Comparison of ENCODE assay signal across 16 cellular contexts in the genomic region with DNA sequence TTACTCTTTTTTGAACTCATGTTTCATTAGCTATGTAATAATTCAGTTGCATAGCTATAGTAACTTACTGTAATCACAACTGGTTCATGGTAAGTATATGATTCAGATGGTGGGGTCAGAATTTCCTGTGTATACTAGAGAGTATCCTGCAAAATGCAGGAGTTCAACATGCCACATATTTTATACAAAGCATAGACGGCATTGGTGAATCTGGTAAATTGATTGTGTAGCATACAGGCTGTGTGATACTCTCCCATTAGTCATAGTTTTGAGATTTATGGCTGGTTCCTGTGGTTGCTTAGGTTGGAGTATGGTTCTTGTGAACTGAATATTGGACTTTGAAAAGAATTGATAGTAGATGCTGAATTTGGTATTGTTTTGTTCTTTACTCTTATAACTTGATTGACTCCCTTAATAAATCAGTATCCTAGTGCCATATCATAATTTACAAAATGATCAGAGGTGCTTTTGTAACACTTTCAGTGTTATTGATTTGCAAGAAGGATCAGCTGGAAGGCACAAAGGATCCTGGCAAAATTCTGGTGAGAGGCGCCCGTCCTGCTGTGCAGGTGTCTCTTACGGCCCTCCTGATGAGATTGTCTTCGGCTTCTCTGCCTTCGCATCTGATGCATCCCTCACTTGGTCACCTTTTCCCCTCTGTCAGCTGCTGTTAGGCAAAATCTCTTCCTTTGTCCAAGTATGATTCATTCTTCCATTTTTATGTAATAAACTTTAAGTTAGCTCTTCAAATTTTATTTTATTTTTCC. TPM values are rescaled to one million over a fixed set of nuclear protein-coding genes. Genes with fewer than 3 reads are reported as not detected.
DNase-seq lines count a peak whose midpoint lies in the region; ATAC-seq and TF ChIP-seq lines count a peak whose summit lies in the region.
"Had no signal": no experiment of that assay in that cellular context is flagged by ENCODE, and none has a peak within 500 bp of the region (broad histone marks: within the 10 kb centered on the region; RNA-seq: fewer than 3 reads in every experiment).

No MANE protein-coding gene starts in this region.

- peaks cover 11% of the 10 kb centered on the region for H3K36me3 Mint-ChIP-seq in activated T-helper 2 cell treated with anti-CD3 and anti-CD28 coated beads, Interferon-gamma antibody, Interleukin-2, Interleukin-4, amounts not matched to agents 10 μg/mL and 5 μg/mL and 100 μg/mL, durations not matched to agents 14 hours and 24 hours and 36 hours (ENCODE audit: low read depth)
- peaks cover 13% of the 10 kb centered on the region for H3K36me3 Mint-ChIP-seq in nephron (ENCODE audit: low read depth)
- H3K36me3 Mint-ChIP-seq: CD8-positive, alpha-beta memory T cell had no signal

- no peak overlapping the region for H3K4me3 Mint-ChIP-seq in activated T-helper 2 cell treated with anti-CD3 and anti-CD28 coated beads, Interferon-gamma antibody, Interleukin-2, Interleukin-4, amounts not matched to agents 10 μg/mL and 5 μg/mL and 100 μg/mL, durations not matched to agents 14 hours and 24 hours and 36 hours (ENCODE audit: low read depth)
- H3K4me3 Mint-ChIP-seq in nephron, result peak overlapping the region in 1 of 3 experiments; percentile 4
- H3K4me3 Mint-ChIP-seq: CD8-positive, alpha-beta memory T cell; endodermal cell; neural crest cell had no signal

- TF ChIP-seq CTCF in nephron (IDR thresholded peaks at IDR 0.05; ENCODE audit: unreplicated experiment in 3 of 3), result no peak

- H3K4me1 Mint-ChIP-seq in activated T-helper 2 cell treated with anti-CD3 and anti-CD28 coated beads, Interferon-gamma antibody, Interleukin-2, Interleukin-4, amounts not matched to agents 10 μg/mL and 5 μg/mL and 100 μg/mL, durations not matched to agents 14 hours and 24 hours and 36 hours (ENCODE audit: low read depth), result peaks cover 43% of the 10 kb centered on the region
- H3K4me1 Mint-ChIP-seq in nephron, result peaks cover 54% of the 10 kb centered on the region

- H3K4me3 ChIP-seq in GM08714 (ENCODE audit: low read length), result peak overlapping the region; percentile 56; the same call in 1 of the 2 replicates
- H3K4me3 ChIP-seq: cardiac muscle cell, left lung, MG63 had no signal

- ATAC-seq in HG03175 (IDR thresholded peaks at IDR 0.05; ENCODE audit: unreplicated experiment), result peak; percentile 20
- no peak for ATAC-seq in GM19467 (IDR thresholded peaks at IDR 0.05; ENCODE audit: unreplicated experiment)
- ATAC-seq: left lung had no signal

- peak overlapping the region; percentile 20 for H3K27ac Mint-ChIP-seq in activated T-helper 2 cell treated with anti-CD3 and anti-CD28 coated beads, Interferon-gamma antibody, Interleukin-2, Interleukin-4, amounts not matched to agents 10 μg/mL and 5 μg/mL and 100 μg/mL, durations not matched to agents 14 hours and 24 hours and 36 hours
- peak overlapping the region; percentile 49 to 80 (median 64) for H3K27ac Mint-ChIP-seq in nephron
- H3K27ac Mint-ChIP-seq: CD8-positive, alpha-beta memory T cell; endodermal cell had no signal

- H3K27me3 Mint-ChIP-seq in activated T-helper 2 cell treated with anti-CD3 and anti-CD28 coated beads, Interferon-gamma antibody, Interleukin-2, Interleukin-4, amounts not matched to agents 10 μg/mL and 5 μg/mL and 100 μg/mL, durations not matched to agents 14 hours and 24 hours and 36 hours (ENCODE audit: low read depth), result peaks cover 14% of the 10 kb centered on the region
- H3K27me3 Mint-ChIP-seq in nephron (ENCODE audit: low read depth), result no peaks in the 10 kb centered on the region

- H3K9me3 Mint-ChIP-seq in activated T-helper 2 cell treated with anti-CD3 and anti-CD28 coated beads, Interferon-gamma antibody, Interleukin-2, Interleukin-4, amounts not matched to agents 10 μg/mL and 5 μg/mL and 100 μg/mL, durations not matched to agents 14 hours and 24 hours and 36 hours, result no peaks in the 10 kb centered on the region
- peaks cover 5% of the 10 kb centered on the region for H3K9me3 Mint-ChIP-seq in nephron
- H3K9me3 Mint-ChIP-seq: CD8-positive, alpha-beta memory T cell; endodermal cell; neural crest cell had no signal

- no peak for DNase-seq in activated T-helper 2 cell treated with anti-CD3 and anti-CD28 coated beads, Interferon-gamma antibody, Interleukin-2, Interleukin-4, amounts not matched to agents 10 μg/mL and 5 μg/mL and 100 μg/mL, durations not matched to agents 14 hours and 24 hours and 36 hours (ENCODE audit: low spot score)
- DNase-seq in ureter (ENCODE audit: low spot score) (no peak), GOT3 (lab: John Stamatoyannopoulos, UW) (no peak)
- DNase-seq: activated effector memory CD4-positive, alpha-beta T cell treated with Interleukin-2 at 50 U/mL for 16 hours; CD8-positive, alpha-beta memory T cell; endodermal cell; left lung; MG63; NCI-H2171 treated with DMSO at 0.1 percent for 48 hours; substantia nigra had no signal

- intact Hi-C loops in activated T-helper 2 cell treated with anti-CD3 and anti-CD28 coated beads, Interferon-gamma antibody, Interleukin-2, Interleukin-4, amounts not matched to agents 10 μg/mL and 5 μg/mL and 100 μg/mL, durations not matched to agents 14 hours and 24 hours and 36 hours (cut with micrococcal nuclease), result loop anchor here (1.0 kb wide), 2 partner anchors 12 to 15 kb away; no protein-coding TSS in a partner anchor

RNA-seq across cellular contexts. Expression of a gene that starts 22.6 kb away (rescaled TPM):
- 55.3 and 55.6 TPM in 2 replicates for total RNA-seq in activated T-helper 2 cell treated with anti-CD3 and anti-CD28 coated beads, Interferon-gamma antibody, Interleukin-2, Interleukin-4, amounts not matched to agents 10 μg/mL and 5 μg/mL and 100 μg/mL, durations not matched to agents 14 hours and 24 hours and 36 hours
- 45.8 TPM for total RNA-seq in ureter
